ENCODE assay signal across 8 cellular contexts in genomic region chr16:75108792-75109731, GRCh38. TPM values are rescaled to one million over a fixed set of nuclear protein-coding genes. Genes with fewer than 3 reads are reported as not detected.
DNase-seq lines count a peak whose midpoint lies in the region; ATAC-seq and TF ChIP-seq lines count a peak whose summit lies in the region.

No MANE protein-coding gene starts in this region.

- DNase-seq in NAMALWA (ENCODE audit: low spot score) (peak; percentile 77), right lobe of liver (peak; percentile 93 to 96 (median 95)), HEK293T (ENCODE audit: extremely low spot score) (no peak), NCI-H2171 treated with DMSO at 0.1 percent for 48 hours (lab: John Stamatoyannopoulos, UW) (no peak)
- peak; percentile 95 for DNase-seq in activated CD4-positive, alpha-beta T cell treated with anti-CD3 and anti-CD28 coated beads for 36 hours
- DNase-seq in central memory CD8-positive, alpha-beta T cell (ENCODE audit: low spot score in 2 of 2) = peak in 1 of 2 donors; percentile 34
- peak; percentile 66 to 84 (median 68) for DNase-seq in stimulated activated CD4-positive, alpha-beta T cell treated with anti-CD3 and anti-CD28 coated beads, TNF-alpha, amount 100 ng/mL, for 24 hours (ENCODE audit: low read depth in 3 of 3)

- peak overlapping the region in 2 of 3 donors; percentile 19 to 28 for H3K4me3 ChIP-seq in right lobe of liver

- no peaks in the 10 kb centered on the region for H3K27me3 ChIP-seq in right lobe of liver

- H3K27ac Mint-ChIP-seq in activated CD4-positive, alpha-beta T cell treated with anti-CD3 and anti-CD28 coated beads for 36 hours = peak overlapping the region; percentile 92
- peak overlapping the region; percentile 82 for H3K27ac Mint-ChIP-seq in central memory CD8-positive, alpha-beta T cell (ENCODE audit: low read depth)

- peaks cover 68% of the 10 kb centered on the region for H3K4me1 Mint-ChIP-seq in activated CD4-positive, alpha-beta T cell treated with anti-CD3 and anti-CD28 coated beads for 36 hours
- peaks cover 18% of the 10 kb centered on the region for H3K4me1 Mint-ChIP-seq in central memory CD8-positive, alpha-beta T cell

- peaks cover 0 to 54% (median 18%) of the 10 kb centered on the region in 4 donors for H3K4me1 ChIP-seq in right lobe of liver

- peaks cover 6% of the 10 kb centered on the region for H3K27me3 Mint-ChIP-seq in activated CD4-positive, alpha-beta T cell treated with anti-CD3 and anti-CD28 coated beads for 36 hours
- peaks cover 31% of the 10 kb centered on the region for H3K27me3 Mint-ChIP-seq in central memory CD8-positive, alpha-beta T cell

- POLR2A ChIA-PET in activated CD4-positive, alpha-beta T cell treated with anti-CD3 and anti-CD28 coated beads for 36 hours (lab: Charles Lee) = interaction anchor here (0.5 to 3.9 kb wide), 5 partner anchors 10 to 124 kb away, joined by 3 to 23 read pairs (median 6); partner anchors contain the start of genes WDR59 and ZNRF1
- POLR2A ChIA-PET in HEK293T (lab: Yijun Ruan, JAX) = interaction anchor here (1.3 kb wide), 1 partner anchor 12 kb away, joined by 7 read pairs; no protein-coding TSS in a partner anchor

- H3K27ac ChIP-seq in right lobe of liver = peak overlapping the region; percentile 64 to 81 (median 74)

- WGBS in right lobe of liver (ENCODE audit: insufficient coverage, low coverage, low lambda C conversion rate, missing lambda C conversion rate) = 8% methylated on average over 2 of the region's 27 CpGs

- H3K9me3 Mint-ChIP-seq in activated CD4-positive, alpha-beta T cell treated with anti-CD3 and anti-CD28 coated beads for 36 hours (ENCODE audit: low read depth) = peaks cover 2% of the 10 kb centered on the region
- H3K9me3 Mint-ChIP-seq in central memory CD8-positive, alpha-beta T cell = peaks cover 4% of the 10 kb centered on the region

- no peak for TF ChIP-seq CTCF in right lobe of liver (IDR thresholded peaks at IDR 0.05)

- H3K36me3 Mint-ChIP-seq in activated CD4-positive, alpha-beta T cell treated with anti-CD3 and anti-CD28 coated beads for 36 hours (ENCODE audit: low read depth) = peaks cover 26% of the 10 kb centered on the region
- H3K36me3 Mint-ChIP-seq in central memory CD8-positive, alpha-beta T cell (ENCODE audit: insufficient read depth) = peaks cover 4% of the 10 kb centered on the region

- TF ChIP-seq POLR2A in right lobe of liver (IDR thresholded peaks at IDR 0.05) = peak; percentile 42

- H3K4me3 Mint-ChIP-seq in activated CD4-positive, alpha-beta T cell treated with anti-CD3 and anti-CD28 coated beads for 36 hours = peak overlapping the region; percentile 84
- no peak overlapping the region for H3K4me3 Mint-ChIP-seq in central memory CD8-positive, alpha-beta T cell

- ATAC-seq in GM18511 (IDR thresholded peaks at IDR 0.05; ENCODE audit: unreplicated experiment) (peak; percentile 49), right lobe of liver (peak; percentile 69 to 77 (median 77))
- ATAC-seq in activated CD4-positive, alpha-beta T cell treated with anti-CD3 and anti-CD28 coated beads for 36 hours = peak; percentile 70
- ATAC-seq in central memory CD8-positive, alpha-beta T cell (replicated peaks; ENCODE audit: extremely low read depth, poor library complexity, severe bottlenecking) = peak; percentile 29

- CTCF ChIA-PET in activated CD4-positive, alpha-beta T cell treated with anti-CD3 and anti-CD28 coated beads for 36 hours (lab: Charles Lee) = interaction anchor here (0.6 to 6.7 kb wide), 13 partner anchors 10 to 457 kb away, joined by 3 to 114 read pairs (median 5); partner anchors contain the start of genes GABARAPL2, WDR59 and ZNRF1
- CTCF ChIA-PET in HEK293T (lab: Yijun Ruan, JAX) = interaction anchor here (4.4 kb wide), 1 partner anchor 111 kb away, joined by 37 read pairs; the partner anchor contains the start of gene ZNRF1

- no peaks in the 10 kb centered on the region for H3K9me3 ChIP-seq in right lobe of liver

- peaks cover 0 to 8% (median 3%) of the 10 kb centered on the region in 4 donors for H3K36me3 ChIP-seq in right lobe of liver

- intact Hi-C loops in activated CD4-positive, alpha-beta T cell treated with anti-CD3 and anti-CD28 coated beads for 36 hours (cut with DNase I, micrococcal nuclease) = loop anchor here (1.0 to 5.0 kb wide), 3 partner anchors 10 to 47 kb away; no protein-coding TSS in a partner anchor
- intact Hi-C loops in right lobe of liver (cut with DNase I) = no loop called here

TF ChIP-seq in HEK293T, 16 proteins besides CTCF, POLR2A, EP300 and RAD21:
- TF ChIP-seq PKNOX1 (IDR thresholded peaks at IDR 0.05) (no peak), L3MBTL2 (conservative IDR thresholded peaks at IDR 0.05) (no peak), ARNT (IDR thresholded peaks at IDR 0.05) (no peak), BHLHE40 (IDR thresholded peaks at IDR 0.05; ENCODE audit: borderline replicate concordance) (no peak), HDGF (IDR thresholded peaks at IDR 0.05; ENCODE audit: borderline replicate concordance) (no peak), ELF4 (IDR thresholded peaks at IDR 0.05) (no peak), FOXA1 (IDR thresholded peaks at IDR 0.05) (no peak)

RNA-seq across cellular contexts. Expression of gene LDHD, which starts 7.5 kb away (rescaled TPM):
- total RNA-seq in activated CD4-positive, alpha-beta T cell treated with anti-CD3 and anti-CD28 coated beads for 36 hours = under 1 TPM in 1 of 2 experiments, not detected in 1; 0.21 TPM
- 10 to 100 TPM; 62.9 to 98.5 (median 90.2) TPM for total RNA-seq in right lobe of liver

RNA-seq across cellular contexts. Expression of gene ZFP1, which starts 39.3 kb away (rescaled TPM):
- total RNA-seq in activated CD4-positive, alpha-beta T cell treated with anti-CD3 and anti-CD28 coated beads for 36 hours = 10 to 100 TPM; 14.8 to 17.3 TPM
- 10 to 100 TPM in 3 of 6 experiments, 1 to 10 TPM in 3; 3.7 to 18.6 (median 9.3) TPM for total RNA-seq in right lobe of liver

Comparison
In these comparisons a context has a peak if more than half of its experiments do, and no peak if none do; other contexts are left out.
1. DNase-seq: peak in NAMALWA (single experiment), activated CD4-positive, alpha-beta T cell treated with anti-CD3 and anti-CD28 coated beads for 36 hours (single experiment), right lobe of liver (3 of 3) and stimulated activated CD4-positive, alpha-beta T cell treated with anti-CD3 and anti-CD28 coated beads, TNF-alpha, amount 100 ng/mL, for 24 hours (3 of 3); none in HEK293T (single experiment) and NCI-H2171 treated with DMSO at 0.1 percent for 48 hours (single experiment).
2. RNA of gene LDHD, which starts 7.5 kb away (total RNA-seq): 62.9 to 98.5 TPM in right lobe of liver; 0.21 TPM in activated CD4-positive, alpha-beta T cell treated with anti-CD3 and anti-CD28 coated beads for 36 hours; every median in the first group is over 10 times any median in the second.
3. intact Hi-C loops: an anchor here in activated CD4-positive, alpha-beta T cell treated with anti-CD3 and anti-CD28 coated beads for 36 hours (1.0 to 5.0 kb wide); none called in right lobe of liver.
4. Peak in every context shown above with its lines, with median percentiles within 50 percentile points of each other: ATAC-seq.